ENCODE assay signal across 1 cellular context in genomic region chr5:100898504-100899346, GRCh38.
A peak's percentile ranks its signal among the peaks of the same experiment; 100 is the strongest.
TF ChIP-seq lines count a peak whose summit lies in the region.

No MANE protein-coding gene starts in this region.

TF ChIP-seq in GM12878, 131 proteins besides CTCF, POLR2A, EP300 and RAD21 (continued from another document):
- TF ChIP-seq BCL11A (IDR thresholded peaks at IDR 0.05; ENCODE audit: low read depth, low read length), result peak; percentile 4; the same call in 1 of the 2 replicates
- TF ChIP-seq MXI1 (IDR thresholded peaks at IDR 0.05; ENCODE audit: low read depth, low read length), result peak; percentile 52; the same call in 1 of the 2 replicates
- peak; percentile 42; the same call in 1 of the 2 replicates for TF ChIP-seq RUNX3 (IDR thresholded peaks at IDR 0.05; ENCODE audit: low read length)
- peak; percentile 83 for TF ChIP-seq NR2F1 (conservative IDR thresholded peaks at IDR 0.05)
- TF ChIP-seq TCF12 (IDR thresholded peaks at IDR 0.05; ENCODE audit: low read depth, low read length), result no peak
- peak; percentile 51; the same call in 1 of the 2 replicates for TF ChIP-seq NBN (IDR thresholded peaks at IDR 0.05)
- TF ChIP-seq POLR2AphosphoS5 (IDR thresholded peaks at IDR 0.05; ENCODE audit: low read length), result 0 out of 2 replicates have a peak, but pooled peaks have one; percentile 25
- no peak for TF ChIP-seq PML (IDR thresholded peaks at IDR 0.05; ENCODE audit: low read length)
- 0 out of 2 replicates have a peak, but pooled peaks have one; percentile 2 for TF ChIP-seq ATF2 (IDR thresholded peaks at IDR 0.05; ENCODE audit: low read length)
- TF ChIP-seq RELB (IDR thresholded peaks at IDR 0.05; ENCODE audit: low read depth), result peak; percentile 43; the same call in 1 of the 2 replicates
- peak in 1 of 2 experiments; percentile 47; a peak in 3 of 4 replicates for TF ChIP-seq IKZF2 (IDR thresholded peaks at IDR 0.05)
- peak; percentile 32; the same call in 1 of the 2 replicates for TF ChIP-seq IKZF1 (conservative IDR thresholded peaks at IDR 0.05)
- TF ChIP-seq MTA2 (IDR thresholded peaks at IDR 0.05; ENCODE audit: low read depth), result peak; percentile 62; the same call in 1 of the 2 replicates
- TF ChIP-seq NR2C1 (IDR thresholded peaks at IDR 0.05), result 0 out of 2 replicates have a peak, but pooled peaks have one; percentile 13
- no peak for TF ChIP-seq SMAD5 (IDR thresholded peaks at IDR 0.05; ENCODE audit: low read depth)
- 0 out of 4 replicates have a peak, but pooled peaks of 1 of the 2 experiments have one; percentile 30 for TF ChIP-seq BHLHE40 (IDR thresholded peaks at IDR 0.05; ENCODE audit: borderline replicate concordance in 1 of 2, low read depth in 2 of 2, low read length in 1 of 2)
- TF ChIP-seq ESRRA (IDR thresholded peaks at IDR 0.05; ENCODE audit: low read length), result no peak
- no peak; the same call in 1 of the 2 replicates for TF ChIP-seq ATF7 (IDR thresholded peaks at IDR 0.05; ENCODE audit: low read depth)
- peak; percentile 71 for TF ChIP-seq CUX1 (IDR thresholded peaks at IDR 0.05; ENCODE audit: insufficient replicate concordance, low read depth, low read length)
- TF ChIP-seq ZNF24 (IDR thresholded peaks at IDR 0.05), result 0 out of 2 replicates have a peak, but pooled peaks have one; percentile 17
- TF ChIP-seq MLLT1 (IDR thresholded peaks at IDR 0.05), result peak; percentile 80; the same call in 1 of the 2 replicates
- TF ChIP-seq MEF2B (IDR thresholded peaks at IDR 0.05; ENCODE audit: partially characterized antibody, poor library complexity, severe bottlenecking), result peak; percentile 95
- TF ChIP-seq PAX8 (IDR thresholded peaks at IDR 0.05), result no peak
- TF ChIP-seq SRF (IDR thresholded peaks at IDR 0.05; ENCODE audit: low read depth in 2 of 2, low read length in 2 of 2), result no peak
- TF ChIP-seq ZNF592 (IDR thresholded peaks at IDR 0.05), result peak; percentile 7; the same call in 1 of the 2 replicates
